Comparison of ENCODE assay signal across 10 cellular contexts in the genomic region with DNA sequence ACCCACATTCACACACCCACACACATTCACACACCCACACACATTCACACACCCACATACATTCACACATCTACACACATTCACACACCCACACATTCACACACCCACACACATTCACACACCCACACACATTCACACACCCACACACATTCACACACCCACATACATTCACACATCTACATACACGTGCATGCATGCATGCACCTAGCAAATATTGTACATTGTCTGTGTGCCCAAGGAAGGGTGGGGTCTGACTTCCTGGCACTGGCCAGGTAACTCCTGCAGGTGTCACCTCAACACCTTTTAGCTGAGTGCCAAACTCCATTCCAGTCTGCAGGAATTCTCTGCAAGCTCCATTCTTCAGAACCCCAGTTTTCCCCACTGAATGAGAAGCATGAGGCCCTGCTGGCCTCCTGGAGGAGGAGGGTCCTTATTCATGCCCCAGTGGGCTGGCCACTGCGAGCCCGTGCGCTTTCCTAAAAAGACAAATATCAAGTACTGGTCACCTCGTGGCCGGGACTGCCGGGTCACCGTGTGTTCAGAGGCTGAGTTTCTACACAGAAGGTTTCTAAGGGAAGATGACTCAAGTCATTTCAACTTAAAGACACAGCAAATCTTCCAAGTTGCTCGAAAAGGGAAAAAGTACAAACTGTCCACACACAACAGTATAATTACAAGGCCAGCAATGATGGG.
DNase-seq lines count a peak whose midpoint lies in the region; ATAC-seq and TF ChIP-seq lines count a peak whose summit lies in the region.
"Had no signal": no experiment of that assay in that cellular context is flagged by ENCODE, and none has a peak within 500 bp of the region (broad histone marks: within the 10 kb centered on the region; RNA-seq: fewer than 3 reads in every experiment).

No MANE protein-coding gene starts in this region.

- H3K9ac ChIP-seq in IMR-90 (ENCODE audit: low read depth, low read length): no peak overlapping the region

- peak overlapping the region; percentile 85 for H3K27ac Mint-ChIP-seq in activated naive CD8-positive, alpha-beta T cell treated with anti-CD3 and anti-CD28 coated beads, Interleukin-2, amount 50 U/mL, for 24 hours
- peak overlapping the region; percentile 37 for H3K27ac Mint-ChIP-seq in neural crest cell (ENCODE audit: unreplicated experiment)

- no peak overlapping the region for H3K18ac ChIP-seq in IMR-90 (ENCODE audit: low read depth, low read length)

- H2BK120ac ChIP-seq in IMR-90 (ENCODE audit: low read depth, low read length): no peak overlapping the region

- H3K36me3 Mint-ChIP-seq in activated naive CD8-positive, alpha-beta T cell treated with anti-CD3 and anti-CD28 coated beads, Interleukin-2, amount 50 U/mL, for 24 hours (ENCODE audit: low read depth): peaks cover 5% of the 10 kb centered on the region
- H3K36me3 Mint-ChIP-seq in neural crest cell (ENCODE audit: low read depth): no peaks in the 10 kb centered on the region

- CTCF ChIA-PET in IMR-90 (lab: Yijun Ruan, JAX) (no interaction called here), HEK293T (lab: Yijun Ruan, JAX) (no interaction called here)

- TF ChIP-seq CTCF in IMR-90 (conservative IDR thresholded peaks at IDR 0.05; ENCODE audit: low read depth, low read length): no peak
- no peak for TF ChIP-seq CTCF in neural crest cell (conservative IDR thresholded peaks at IDR 0.05)

- H3K23ac ChIP-seq in IMR-90 (ENCODE audit: low read depth, low read length): no peak overlapping the region

- POLR2A ChIA-PET in IMR-90 (lab: Charles Lee; ENCODE audit: unreplicated experiment) (no interaction called here), HEK293T (lab: Yijun Ruan, JAX) (no interaction called here)

- H2BK20ac ChIP-seq in IMR-90 (ENCODE audit: low read depth, low read length): no peak overlapping the region

- ATAC-seq in IMR-90 (ENCODE audit: low read depth) (no peak), HG03196 (IDR thresholded peaks at IDR 0.05; ENCODE audit: unreplicated experiment) (no peak)
- ATAC-seq in activated naive CD8-positive, alpha-beta T cell treated with anti-CD3 and anti-CD28 coated beads, Interleukin-2, amount 50 U/mL, for 24 hours: no peak
- ATAC-seq: right cardiac atrium had no signal

- H4K5ac ChIP-seq in IMR-90 (ENCODE audit: low read depth, low read length): no peak overlapping the region

- peak overlapping the region; percentile 15 for H2AK5ac ChIP-seq in IMR-90 (ENCODE audit: low read depth, low read length)

- H3K27me3 Mint-ChIP-seq in activated naive CD8-positive, alpha-beta T cell treated with anti-CD3 and anti-CD28 coated beads, Interleukin-2, amount 50 U/mL, for 24 hours: peaks cover 16% of the 10 kb centered on the region
- H3K27me3 Mint-ChIP-seq in neural crest cell (ENCODE audit: low read depth): no peaks in the 10 kb centered on the region

- H3K9me3 Mint-ChIP-seq in activated naive CD8-positive, alpha-beta T cell treated with anti-CD3 and anti-CD28 coated beads, Interleukin-2, amount 50 U/mL, for 24 hours: no peaks in the 10 kb centered on the region
- no peaks in the 10 kb centered on the region for H3K9me3 Mint-ChIP-seq in neural crest cell

- intact Hi-C loops in IMR-90 (cut with micrococcal nuclease): no loop called here

- 85% methylated on average over 7 of the region's 9 CpGs; no CpG with 5 or more reads in 1 of the 2 experiments for WGBS in IMR-90 (ENCODE audit: extremely low coverage in 2 of 2, insufficient read length in 1 of 2), 2 experiments

- no peak overlapping the region for H3K4me3 Mint-ChIP-seq in activated naive CD8-positive, alpha-beta T cell treated with anti-CD3 and anti-CD28 coated beads, Interleukin-2, amount 50 U/mL, for 24 hours
- H3K4me3 Mint-ChIP-seq in neural crest cell: no peak overlapping the region

- dilution Hi-C loops in IMR-90 (cut with HindIII; ENCODE audit: low sequenced_read_pairs, unreplicated experiment): no loop called here

- no peak overlapping the region for H3K4me2 ChIP-seq in IMR-90 (ENCODE audit: low read depth, low read length)

- H3K27ac ChIP-seq in IMR-90 (ENCODE audit: insufficient read depth, low read length): no peak overlapping the region

- peaks cover 50% of the 10 kb centered on the region for H3K4me1 ChIP-seq in IMR-90 (ENCODE audit: control insufficient read depth, insufficient read depth, low read length)

- no peaks in the 10 kb centered on the region for H3K27me3 ChIP-seq in IMR-90 (ENCODE audit: control insufficient read depth, insufficient read depth, low read length)

- peaks cover 77% of the 10 kb centered on the region for H3K4me1 Mint-ChIP-seq in activated naive CD8-positive, alpha-beta T cell treated with anti-CD3 and anti-CD28 coated beads, Interleukin-2, amount 50 U/mL, for 24 hours
- peaks cover 78% of the 10 kb centered on the region for H3K4me1 Mint-ChIP-seq in neural crest cell

- no peak for TF ChIP-seq RAD21 in IMR-90 (IDR thresholded peaks at IDR 0.05; ENCODE audit: low read length)

- no peak overlapping the region for H4K91ac ChIP-seq in IMR-90 (ENCODE audit: insufficient read depth, low read depth, low read length)

- peaks cover 49 to 84% of the 10 kb centered on the region in 2 experiments for H3K79me1 ChIP-seq in IMR-90 (ENCODE audit: low read depth in 1 of 2, low read length in 2 of 2)

- DNase-seq in NOMO-1 treated with DMSO at 0.1 percent for 48 hours (lab: John Stamatoyannopoulos, UW; ENCODE audit: unreplicated experiment) (peak; percentile 3), NOMO-1 (lab: John Stamatoyannopoulos, UW; ENCODE audit: unreplicated experiment in 2 of 2) (no peak), IMR-90 (no peak), neural crest cell (ENCODE audit: low read depth, low spot score) (no peak), C1 segment of cervical spinal cord (lab: John Stamatoyannopoulos, UW) (no peak), HEK293T (ENCODE audit: extremely low spot score) (no peak)
- DNase-seq in activated naive CD8-positive, alpha-beta T cell treated with anti-CD3 and anti-CD28 coated beads, Interleukin-2, amount 50 U/mL, for 24 hours: peak; percentile 1
- DNase-seq: foreskin melanocyte had no signal

- H2AK9ac ChIP-seq in IMR-90 (replicated peaks; ENCODE audit: low read depth, low read length, poor library complexity): no peak overlapping the region

- H3K56ac ChIP-seq in IMR-90 (ENCODE audit: extremely low read depth, insufficient read depth, low read length): no peak overlapping the region

- in situ Hi-C loops in IMR-90 (cut with MboI; ENCODE audit: low sequenced_read_pairs): no loop called here

- no peak overlapping the region for H3K4ac ChIP-seq in IMR-90 (ENCODE audit: low read depth, low read length)

- no peak for TF ChIP-seq POLR2A in IMR-90 (IDR thresholded peaks at IDR 0.05; ENCODE audit: low read depth, low read length)

- H2BK5ac ChIP-seq in IMR-90 (ENCODE audit: low read depth, low read length, poor library complexity, severe bottlenecking): peak overlapping the region; percentile 45

- H3K9me3 ChIP-seq in IMR-90 (ENCODE audit: control insufficient read depth, insufficient read depth, low read length): no peaks in the 10 kb centered on the region

- no peaks in the 10 kb centered on the region for H4K20me1 ChIP-seq in IMR-90 (ENCODE audit: insufficient read depth, low read length)

- no peak overlapping the region for H3K4me3 ChIP-seq in IMR-90 (ENCODE audit: insufficient read depth, low read depth, low read length)

- H3K14ac ChIP-seq in IMR-90 (replicated peaks; ENCODE audit: low read depth, low read length): no peak overlapping the region

- no peak overlapping the region for H2BK15ac ChIP-seq in IMR-90 (ENCODE audit: low read depth, low read length)

- no peak overlapping the region for H4K8ac ChIP-seq in IMR-90 (ENCODE audit: low read depth in 2 of 2, low read length in 2 of 2)

- H3K9me1 ChIP-seq in IMR-90 (ENCODE audit: insufficient read depth, low read length): peaks cover 28% of the 10 kb centered on the region

- no TSS peak for BruUV-seq in IMR-90 (replicated peaks; lab: Mats Ljungman, UMichigan)

- no peaks in the 10 kb centered on the region for H3K36me3 ChIP-seq in IMR-90 (ENCODE audit: control insufficient read depth, insufficient read depth, low read length)

- no peak overlapping the region for H2AFZ ChIP-seq in IMR-90 (replicated peaks; ENCODE audit: low read length, poor library complexity)

TF ChIP-seq in IMR-90, 13 proteins besides CTCF, POLR2A, EP300 and RAD21 (continues in another document):
- TF ChIP-seq FOS (IDR thresholded peaks at IDR 0.05; ENCODE audit: low read depth, low read length) (no peak), MXI1 (IDR thresholded peaks at IDR 0.05; ENCODE audit: borderline replicate concordance, low read depth, low read length) (no peak), CEBPB (IDR thresholded peaks at IDR 0.05; ENCODE audit: low read depth, low read length) (no peak), MAFK (IDR thresholded peaks at IDR 0.05; ENCODE audit: low read depth, low read length) (no peak), BHLHE40 (IDR thresholded peaks at IDR 0.05; ENCODE audit: low read depth, low read length) (no peak), SMC3 (IDR thresholded peaks at IDR 0.05; ENCODE audit: low read depth, low read length) (no peak), CHD1 (IDR thresholded peaks at IDR 0.05; ENCODE audit: low read depth, low read length) (no peak), NFE2L2 (IDR thresholded peaks at IDR 0.05; ENCODE audit: low read depth, low read length) (no peak)

TF ChIP-seq in HEK293T, 16 proteins besides CTCF, POLR2A, EP300 and RAD21:
- TF ChIP-seq NFRKB (IDR thresholded peaks at IDR 0.05): no peak
- no peak for TF ChIP-seq ZNF384 (IDR thresholded peaks at IDR 0.05)
- TF ChIP-seq FOXA1 (IDR thresholded peaks at IDR 0.05): no peak
- no peak for TF ChIP-seq SUZ12 (IDR thresholded peaks at IDR 0.05)
- no peak for TF ChIP-seq SP1 (IDR thresholded peaks at IDR 0.05)
- TF ChIP-seq LEF1 (IDR thresholded peaks at IDR 0.05; ENCODE audit: borderline replicate concordance): no peak
- no peak for TF ChIP-seq ELF4 (IDR thresholded peaks at IDR 0.05)
- no peak for TF ChIP-seq TARDBP (IDR thresholded peaks at IDR 0.05)
- no peak for TF ChIP-seq FOXK2 (IDR thresholded peaks at IDR 0.05)
- TF ChIP-seq ARNT (IDR thresholded peaks at IDR 0.05): no peak
- TF ChIP-seq L3MBTL2 (conservative IDR thresholded peaks at IDR 0.05): no peak
- TF ChIP-seq, protein P1, sequence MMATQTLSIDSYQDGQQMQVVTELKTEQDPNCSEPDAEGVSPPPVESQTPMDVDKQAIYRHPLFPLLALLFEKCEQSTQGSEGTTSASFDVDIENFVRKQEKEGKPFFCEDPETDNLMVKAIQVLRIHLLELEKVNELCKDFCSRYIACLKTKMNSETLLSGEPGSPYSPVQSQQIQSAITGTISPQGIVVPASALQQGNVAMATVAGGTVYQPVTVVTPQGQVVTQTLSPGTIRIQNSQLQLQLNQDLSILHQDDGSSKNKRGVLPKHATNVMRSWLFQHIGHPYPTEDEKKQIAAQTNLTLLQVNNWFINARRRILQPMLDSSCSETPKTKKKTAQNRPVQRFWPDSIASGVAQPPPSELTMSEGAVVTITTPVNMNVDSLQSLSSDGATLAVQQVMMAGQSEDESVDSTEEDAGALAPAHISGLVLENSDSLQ (IDR thresholded peaks at IDR 0.05): no peak
- no peak for TF ChIP-seq BHLHE40 (IDR thresholded peaks at IDR 0.05; ENCODE audit: borderline replicate concordance)
- TF ChIP-seq HDGF (IDR thresholded peaks at IDR 0.05; ENCODE audit: borderline replicate concordance): no peak
- no peak for TF ChIP-seq FOXM1 (IDR thresholded peaks at IDR 0.05; ENCODE audit: borderline replicate concordance)

Comparison
In these comparisons a context has a peak if more than half of its experiments do, and no peak if none do; other contexts are left out.
1. DNase-seq: peak in NOMO-1 treated with DMSO at 0.1 percent for 48 hours (single experiment) and activated naive CD8-positive, alpha-beta T cell treated with anti-CD3 and anti-CD28 coated beads, Interleukin-2, amount 50 U/mL, for 24 hours (single experiment); none in NOMO-1 (0 of 2), IMR-90 (single experiment), neural crest cell (single experiment), C1 segment of cervical spinal cord (0 of 14) and HEK293T (single experiment).